In genomic region chr6:169252805-169253189, GRCh38 we compare ENCODE assay signal across 9 cellular contexts. TPM values are rescaled to one million over a fixed set of nuclear protein-coding genes. Genes with fewer than 3 reads are reported as not detected.
A peak's percentile ranks its signal among the peaks of the same experiment; 100 is the strongest.
DNase-seq lines count a peak whose midpoint lies in the region; FAIRE-seq and TF ChIP-seq lines count a peak whose summit lies in the region.
"Had no signal": no experiment of that assay in that cellular context is flagged by ENCODE, and none has a peak within 500 bp of the region (broad histone marks: within the 10 kb centered on the region; RNA-seq: fewer than 3 reads in every experiment).

No MANE protein-coding gene starts in this region.

- peaks cover 0 to 9% of the 10 kb centered on the region in 2 experiments for H3K27me3 ChIP-seq in mesenchymal stem cell (ENCODE audit: control insufficient read depth in 1 of 2, insufficient read depth in 1 of 2, low read length in 2 of 2)

- H2BK12ac ChIP-seq in mesenchymal stem cell (ENCODE audit: low read length in 2 of 2), result no peak overlapping the region

- H3K4me3 ChIP-seq in mesenchymal stem cell (ENCODE audit: insufficient read depth in 1 of 2, low read depth in 1 of 2, low read length in 2 of 2), result peak overlapping the region; percentile 46 to 98

- TF ChIP-seq POLR2A in GM12891 (IDR thresholded peaks at IDR 0.05; ENCODE audit: low read depth, low read length), result no peak

- H3K27ac ChIP-seq in mesenchymal stem cell (ENCODE audit: low read length, poor library complexity, severe bottlenecking), result no peak overlapping the region
- H3K27ac ChIP-seq: epithelial cell of prostate had no signal

- no peak overlapping the region for H2BK5ac ChIP-seq in mesenchymal stem cell (ENCODE audit: low read depth, low read length, poor library complexity, severe bottlenecking)

- peak overlapping the region; percentile 49 for H3K4me2 ChIP-seq in mesenchymal stem cell (ENCODE audit: low read length, poor library complexity, severe bottlenecking)

- no peak overlapping the region for H4K8ac ChIP-seq in mesenchymal stem cell (ENCODE audit: low read length)

- H3K14ac ChIP-seq in mesenchymal stem cell (ENCODE audit: low read length in 2 of 2), result no peak overlapping the region

- no peak overlapping the region for H2BK120ac ChIP-seq in mesenchymal stem cell (ENCODE audit: low read depth, low read length)

- DNase-seq in NCI-H748 (lab: John Stamatoyannopoulos, UW; ENCODE audit: unreplicated experiment) (peak; percentile 63), NCI-H748 treated with DMSO at 0.1 percent for 48 hours (lab: John Stamatoyannopoulos, UW) (no peak), chondrocyte (ENCODE audit: low spot score) (no peak), mesenchymal stem cell (no peak), type B pancreatic cell (ENCODE audit: extremely low spot score, unreplicated experiment) (no peak), DMS114 treated with DMSO at 0.1 percent for 48 hours (lab: John Stamatoyannopoulos, UW; ENCODE audit: unreplicated experiment) (no peak), GM12891 (ENCODE audit: insufficient read length, low spot score) (no peak)
- DNase-seq in stimulated activated naive CD4-positive, alpha-beta T cell treated with Interleukin-2 at 50 U/mL for 16 hours (lab: John Stamatoyannopoulos, UW), result no peak

- TF ChIP-seq CTCF in chondrocyte (IDR thresholded peaks at IDR 0.05) (no peak), type B pancreatic cell (conservative IDR thresholded peaks at IDR 0.05) (no peak)

- 18% methylated on average over 6 of the region's 6 CpGs for WGBS in mesenchymal stem cell

- peaks cover 18% of the 10 kb centered on the region for H3K4me1 ChIP-seq in mesenchymal stem cell (ENCODE audit: control insufficient read depth, insufficient read depth, low read depth, low read length)

- FAIRE-seq in GM12891 (lab: Jason Lieb, UNC), result no peak

- no peaks in the 10 kb centered on the region for H3K27me3 Mint-ChIP-seq in chondrocyte (ENCODE audit: low read depth)
- peaks cover 80% of the 10 kb centered on the region for H3K27me3 Mint-ChIP-seq in type B pancreatic cell

- H3K4me1 Mint-ChIP-seq in chondrocyte (ENCODE audit: low read depth) (peaks cover 53% of the 10 kb centered on the region), type B pancreatic cell (ENCODE audit: unreplicated experiment) (peaks cover 24% of the 10 kb centered on the region)

- H3K79me1 ChIP-seq in mesenchymal stem cell (replicated peaks; ENCODE audit: low read length, poor library complexity, severe bottlenecking), result no peaks in the 10 kb centered on the region

- H2BK15ac ChIP-seq in mesenchymal stem cell (ENCODE audit: low read depth, poor library complexity, severe bottlenecking), result no peak overlapping the region

- H2AFZ ChIP-seq in mesenchymal stem cell (ENCODE audit: low read depth, low read length), result no peak overlapping the region

- H3K4ac ChIP-seq in mesenchymal stem cell (ENCODE audit: low read depth in 1 of 2, low read length in 2 of 2), result no peak overlapping the region

- H3K18ac ChIP-seq in mesenchymal stem cell (ENCODE audit: low read depth in 1 of 2, low read length in 2 of 2), result no peak overlapping the region

- peaks cover 7% of the 10 kb centered on the region for H3K9me3 Mint-ChIP-seq in chondrocyte (ENCODE audit: low read depth)
- H3K9me3 Mint-ChIP-seq in type B pancreatic cell, result peaks cover 5% of the 10 kb centered on the region

- H2AK5ac ChIP-seq in mesenchymal stem cell (ENCODE audit: low read length, severe bottlenecking), result no peak overlapping the region

- H3K9me3 ChIP-seq in mesenchymal stem cell (ENCODE audit: control insufficient read depth, low read length), result peaks cover 3% of the 10 kb centered on the region

- peaks cover 14 to 47% of the 10 kb centered on the region in 2 experiments for H3K36me3 ChIP-seq in mesenchymal stem cell (ENCODE audit: control insufficient read depth in 1 of 2, insufficient read depth in 2 of 2, low read depth in 1 of 2, low read length in 2 of 2)

- H3K27ac Mint-ChIP-seq in chondrocyte (ENCODE audit: unreplicated experiment) (peak overlapping the region; percentile 91), type B pancreatic cell (no peak overlapping the region)

- no peak overlapping the region for H3K23ac ChIP-seq in mesenchymal stem cell (ENCODE audit: low read length in 2 of 2)

- peak overlapping the region; percentile 92 for H3K4me3 Mint-ChIP-seq in chondrocyte (ENCODE audit: unreplicated experiment)
- peak overlapping the region; percentile 84 for H3K4me3 Mint-ChIP-seq in type B pancreatic cell

- H3K36me3 Mint-ChIP-seq in chondrocyte (ENCODE audit: low read depth), result peaks cover 48% of the 10 kb centered on the region
- H3K36me3 Mint-ChIP-seq in type B pancreatic cell, result peaks cover 2% of the 10 kb centered on the region

- H3K9ac ChIP-seq in mesenchymal stem cell (ENCODE audit: low read length), result peak overlapping the region; percentile 99

- no peak overlapping the region for H4K91ac ChIP-seq in mesenchymal stem cell (ENCODE audit: low read length)

TF ChIP-seq in GM12891, 5 proteins besides CTCF, POLR2A, EP300 and RAD21:
- TF ChIP-seq POU2F2 (IDR thresholded peaks at IDR 0.05; ENCODE audit: low read depth, low read length) (no peak), PAX5 (IDR thresholded peaks at IDR 0.05; ENCODE audit: insufficient read depth, low read length, severe bottlenecking) (no peak), POLR2AphosphoS5 (IDR thresholded peaks at IDR 0.05; ENCODE audit: low read depth, low read length) (no peak), SPI1 (IDR thresholded peaks at IDR 0.05; ENCODE audit: low read depth, low read length) (no peak), TAF1 (IDR thresholded peaks at IDR 0.05; ENCODE audit: low read depth, low read length) (no peak)

RNA-seq across cellular contexts. Expression of gene THBS2, which starts 0.8 kb away (rescaled TPM):
- total RNA-seq in chondrocyte (1,244 to 1,906 TPM (median 1,285 TPM) in 3 replicates), type B pancreatic cell (ENCODE audit: low replicate concordance) (0.40 and 4.2 TPM in 2 replicates)
- polyA plus RNA-seq in mesenchymal stem cell (2013, experiment 1 of 2), result 1.1 TPM
- 1.2 TPM for polyA plus RNA-seq in mesenchymal stem cell (2013, experiment 2 of 2)
- 0.12 TPM for polyA plus RNA-seq in GM12891 (2012; ENCODE audit: low read depth, missing spikeins)

Comparison
In these comparisons a context has a peak if more than half of its experiments do, and no peak if none do; other contexts are left out.
1. RNA of gene THBS2, which starts 0.8 kb away (total RNA-seq): 1,244 to 1,906 TPM in chondrocyte; 0.40 to 4.2 TPM in type B pancreatic cell; every median in the first group is over 100 times any median in the second.